ENCODE assay signal across 23 cellular contexts in the genomic region with DNA sequence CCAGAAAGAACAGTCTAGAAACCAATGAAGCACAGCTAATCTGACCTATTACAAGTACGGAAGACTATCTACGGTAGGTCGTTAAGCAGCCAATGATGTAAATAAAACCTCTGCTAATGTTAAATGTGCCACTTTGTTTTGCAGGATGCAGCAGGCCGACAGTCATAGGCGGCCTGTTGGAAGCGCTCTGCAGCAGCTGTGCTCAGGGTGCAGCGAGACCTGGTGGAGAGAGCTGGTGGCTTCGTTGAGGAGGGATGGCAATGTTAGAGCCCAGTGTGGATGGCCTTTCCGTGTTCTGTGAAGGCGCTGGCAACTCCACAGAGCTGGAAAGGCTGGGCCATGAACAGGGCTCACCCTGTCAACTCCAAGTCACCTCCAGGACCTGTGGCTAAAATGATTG.
DNase-seq lines count a peak whose midpoint lies in the region; TF ChIP-seq lines count a peak whose summit lies in the region.
"Had no signal": no experiment of that assay in that cellular context is flagged by ENCODE, and none has a peak within 500 bp of the region (broad histone marks: within the 10 kb centered on the region; RNA-seq: fewer than 3 reads in every experiment).

No MANE protein-coding gene starts in this region.

- H2BK15ac ChIP-seq in neuronal stem cell (ENCODE audit: low read length) = no peak overlapping the region

- H3K27ac Mint-ChIP-seq in endodermal cell (no peak overlapping the region), type B pancreatic cell (no peak overlapping the region)
- H3K27ac Mint-ChIP-seq: CD14-positive monocyte; CD4-positive, alpha-beta T cell; CD8-positive, alpha-beta memory T cell had no signal

- no peak overlapping the region for H3K9ac ChIP-seq in endodermal cell (ENCODE audit: extremely low read depth, low read length, poor library complexity, severe bottlenecking)
- H3K9ac ChIP-seq in neuronal stem cell (ENCODE audit: low read depth, low read length, poor library complexity) = no peak overlapping the region
- H3K9ac ChIP-seq: BLaER1 treated with 17β-estradiol and CSF1 and Interleukin-3, amounts not matched to agents 10 nM and 100 nM; GM23248 had no signal

- H3K27ac ChIP-seq in endodermal cell (ENCODE audit: low read depth, low read length) (no peak overlapping the region), neuronal stem cell (replicated peaks; ENCODE audit: low read length) (no peak overlapping the region), PC-9 (no peak overlapping the region)
- H3K27ac ChIP-seq: A549; BLaER1 treated with 17β-estradiol and CSF1 and Interleukin-3, amounts not matched to agents 10 nM and 100 nM; GM23248 had no signal

- H4K20me1 ChIP-seq in PC-9 (ENCODE audit: insufficient read depth) = no peaks in the 10 kb centered on the region
- H4K20me1 ChIP-seq: BLaER1 treated with 17β-estradiol and CSF1 and Interleukin-3, amounts not matched to agents 10 nM and 100 nM had no signal

- peak overlapping the region; percentile 66 for H3K18ac ChIP-seq in neuronal stem cell (ENCODE audit: low read length)

- intact Hi-C loops in PC-9 (cut with micrococcal nuclease; ENCODE audit: unreplicated experiment) = no loop called here

- peak; percentile 12 for DNase-seq in NCI-H748 (lab: John Stamatoyannopoulos, UW; ENCODE audit: unreplicated experiment)
- no peak for DNase-seq in NCI-H748 treated with DMSO at 0.1 percent for 48 hours (lab: John Stamatoyannopoulos, UW)
- peak; percentile 87 for DNase-seq in RPMI8226
- no peak for DNase-seq in endodermal cell
- DNase-seq in neuronal stem cell (ENCODE audit: low spot score) = no peak
- no peak for DNase-seq in activated CD4-positive, alpha-beta T cell treated with anti-CD3 and anti-CD28 coated beads, Interleukin-2, amount 50 U/mL, for 4 hours
- DNase-seq in PC-9 = no peak
- DNase-seq in type B pancreatic cell (ENCODE audit: extremely low spot score, unreplicated experiment) = no peak
- DNase-seq: 8988T; ACHN; AML-193; BE2C; CD4-positive, alpha-beta T cell; CD8-positive, alpha-beta memory T cell; DMS 273 treated with DMSO at 0.1 percent for 48 hours; DMS79; EL; GF-D8; GM23248; HCEC 1CT had no signal

- no peaks in the 10 kb centered on the region for H3F3A ChIP-seq in PC-9 (ENCODE audit: insufficient read depth, low read depth)

- no peaks in the 10 kb centered on the region for H3K4me1 ChIP-seq in endodermal cell (ENCODE audit: control insufficient read depth, insufficient read depth, low read length)
- H3K4me1 ChIP-seq in neuronal stem cell (ENCODE audit: control insufficient read depth in 2 of 2, insufficient read depth in 1 of 2, low read depth in 1 of 2, low read length in 2 of 2) = peaks cover 3 to 15% of the 10 kb centered on the region in 2 donors
- no peaks in the 10 kb centered on the region for H3K4me1 ChIP-seq in PC-9 (replicated peaks; ENCODE audit: insufficient read depth)
- H3K4me1 ChIP-seq: A549; BE2C; BLaER1 treated with 17β-estradiol and CSF1 and Interleukin-3, amounts not matched to agents 10 nM and 100 nM had no signal

- H3K4me2 ChIP-seq in neuronal stem cell (ENCODE audit: insufficient read depth, low read length, poor library complexity, severe bottlenecking) (no peak overlapping the region), PC-9 (no peak overlapping the region)
- H3K4me2 ChIP-seq: A549; BLaER1 treated with 17β-estradiol and CSF1 and Interleukin-3, amounts not matched to agents 10 nM and 100 nM had no signal

- TF ChIP-seq CTCF in endodermal cell (conservative IDR thresholded peaks at IDR 0.05) (no peak), PC-9 (conservative IDR thresholded peaks at IDR 0.05) (no peak), type B pancreatic cell (conservative IDR thresholded peaks at IDR 0.05) (no peak)

- no peak overlapping the region for H3K4ac ChIP-seq in neuronal stem cell (ENCODE audit: low read length)

- H2BK12ac ChIP-seq in neuronal stem cell (ENCODE audit: low read length) = no peak overlapping the region

- H3K9me3 ChIP-seq in endodermal cell (ENCODE audit: control insufficient read depth, low read length) (peaks cover 5% of the 10 kb centered on the region), neuronal stem cell (replicated peaks in 1 of 2; ENCODE audit: control insufficient read depth in 2 of 2, insufficient read depth in 1 of 2, low read depth in 1 of 2, low read length in 2 of 2) (no peaks in the 10 kb centered on the region), PC-9 (ENCODE audit: insufficient read depth, low read depth) (no peaks in the 10 kb centered on the region)
- H3K9me3 ChIP-seq: A549, BE2C had no signal

- BruUV-seq in PC-9 (replicated peaks; lab: Mats Ljungman, UMichigan) = no TSS peak

- H2AFZ ChIP-seq in neuronal stem cell (ENCODE audit: low read length) (no peak overlapping the region), PC-9 (no peak overlapping the region)
- H2AFZ ChIP-seq: GM23248 had no signal

- peaks cover 20% of the 10 kb centered on the region for H3K4me1 Mint-ChIP-seq in endodermal cell
- no peaks in the 10 kb centered on the region for H3K4me1 Mint-ChIP-seq in type B pancreatic cell (ENCODE audit: unreplicated experiment)
- H3K4me1 Mint-ChIP-seq: CD14-positive monocyte; CD8-positive, alpha-beta memory T cell had no signal

- no peak overlapping the region for H3K4me3 Mint-ChIP-seq in endodermal cell
- H3K4me3 Mint-ChIP-seq in type B pancreatic cell = no peak overlapping the region
- H3K4me3 Mint-ChIP-seq: CD14-positive monocyte; CD4-positive, alpha-beta T cell; CD8-positive, alpha-beta memory T cell had no signal

- WGBS in endodermal cell (ENCODE audit: insufficient coverage in 1 of 2, insufficient read length in 1 of 2), 2 experiments = 87 to 90% methylated on average over 5 to 10 of the region's 10 CpGs
- WGBS in neuronal stem cell (ENCODE audit: extremely low coverage in 2 of 2, insufficient read length in 2 of 2, insufficient replicate concordance in 1 of 2), 2 donors = no CpG with 5 or more reads among the region's 10 CpGs

- H3K27me3 Mint-ChIP-seq in endodermal cell (ENCODE audit: insufficient read depth) (peaks cover 16% of the 10 kb centered on the region), type B pancreatic cell (peaks cover 12% of the 10 kb centered on the region)
- H3K27me3 Mint-ChIP-seq: CD4-positive, alpha-beta T cell; CD8-positive, alpha-beta memory T cell had no signal

- no peaks in the 10 kb centered on the region for H3K79me2 ChIP-seq in PC-9 (ENCODE audit: low read depth)

- no peaks in the 10 kb centered on the region for H3K79me1 ChIP-seq in neuronal stem cell (ENCODE audit: low read depth, low read length)

- no peak overlapping the region for H4K91ac ChIP-seq in neuronal stem cell (ENCODE audit: low read depth, low read length, poor library complexity)

- H3K27me3 ChIP-seq in endodermal cell (ENCODE audit: control insufficient read depth, insufficient read depth, low read length, poor library complexity, severe bottlenecking) = no peaks in the 10 kb centered on the region
- no peaks in the 10 kb centered on the region for H3K27me3 ChIP-seq in neuronal stem cell (ENCODE audit: control insufficient read depth in 3 of 3, insufficient read depth in 3 of 3, low read depth in 1 of 3, low read length in 3 of 3)
- peaks cover 38% of the 10 kb centered on the region for H3K27me3 ChIP-seq in PC-9 (ENCODE audit: insufficient read depth, low read depth)
- H3K27me3 ChIP-seq: BE2C; BLaER1 treated with 17β-estradiol and CSF1 and Interleukin-3, amounts not matched to agents 10 nM and 100 nM had no signal

- H3K9me2 ChIP-seq in PC-9 (ENCODE audit: insufficient read depth) = no peaks in the 10 kb centered on the region

- H3K9me3 Mint-ChIP-seq in endodermal cell (peaks cover 5% of the 10 kb centered on the region), type B pancreatic cell (peaks cover 7% of the 10 kb centered on the region)

- no peak overlapping the region for H3K14ac ChIP-seq in neuronal stem cell (ENCODE audit: low read length)

- CTCF ChIA-PET in PC-9 (lab: Charles Lee) = no interaction called here

- POLR2A ChIA-PET in PC-9 (lab: Charles Lee; ENCODE audit: unreplicated experiment) = no interaction called here

- H3K36me3 Mint-ChIP-seq in endodermal cell (ENCODE audit: low read depth) (no peaks in the 10 kb centered on the region), type B pancreatic cell (no peaks in the 10 kb centered on the region)
- H3K36me3 Mint-ChIP-seq: CD14-positive monocyte had no signal

- no peak overlapping the region for H2BK120ac ChIP-seq in neuronal stem cell (ENCODE audit: low read depth, low read length)

- H2BK5ac ChIP-seq in neuronal stem cell (ENCODE audit: low read length) = no peak overlapping the region

- H3K4me3 ChIP-seq in endodermal cell (ENCODE audit: low read length) = peak overlapping the region; percentile 19
- H3K4me3 ChIP-seq in neuronal stem cell (ENCODE audit: low read length in 2 of 2) = no peak overlapping the region
- H3K4me3 ChIP-seq in PC-9 = no peak overlapping the region
- H3K4me3 ChIP-seq: A549; BLaER1 treated with 17β-estradiol and CSF1 and Interleukin-3, amounts not matched to agents 10 nM and 100 nM; GM23248 had no signal

- H4K8ac ChIP-seq in neuronal stem cell (ENCODE audit: low read depth, low read length) = no peak overlapping the region

- peak overlapping the region; percentile 26 for H2AK5ac ChIP-seq in neuronal stem cell (ENCODE audit: low read depth, low read length)

- H3K36me3 ChIP-seq in endodermal cell (ENCODE audit: control insufficient read depth, insufficient read depth, low read length) (no peaks in the 10 kb centered on the region), neuronal stem cell (replicated peaks in 1 of 2; ENCODE audit: control insufficient read depth in 2 of 2, insufficient read depth in 2 of 2, low read length in 2 of 2) (no peaks in the 10 kb centered on the region), PC-9 (ENCODE audit: low read depth) (no peaks in the 10 kb centered on the region)
- H3K36me3 ChIP-seq: BE2C; BLaER1 treated with 17β-estradiol and CSF1 and Interleukin-3, amounts not matched to agents 10 nM and 100 nM had no signal

- H3K23ac ChIP-seq in neuronal stem cell (ENCODE audit: low read depth, low read length, poor library complexity) = no peak overlapping the region

Comparison
In these comparisons a context has a peak if more than half of its experiments do, and no peak if none do; other contexts are left out.
1. DNase-seq: peak in NCI-H748 (single experiment) and RPMI8226 (single experiment); none in NCI-H748 treated with DMSO at 0.1 percent for 48 hours (single experiment), endodermal cell (single experiment), neuronal stem cell (single experiment), activated CD4-positive, alpha-beta T cell treated with anti-CD3 and anti-CD28 coated beads, Interleukin-2, amount 50 U/mL, for 4 hours (0 of 2), PC-9 (0 of 2) and type B pancreatic cell (single experiment).